7 cellular contexts compared by ENCODE assay signal in genomic region chr1:45493116-45493697, GRCh38. TPM values are rescaled to one million over a fixed set of nuclear protein-coding genes. Genes with fewer than 3 reads are reported as not detected.
DNase-seq lines count a peak whose midpoint lies in the region; ATAC-seq lines count a peak whose summit lies in the region.

No MANE protein-coding gene starts in this region.

- H3K36me3 Mint-ChIP-seq in immature natural killer cell, result peaks cover 0 to 12% (median 8%) of the 10 kb centered on the region in 3 donors

- peak overlapping the region; percentile 15 to 64 (median 36) for H3K4me3 Mint-ChIP-seq in immature natural killer cell

- H3K27ac Mint-ChIP-seq in immature natural killer cell, result peak overlapping the region in 3 of 6 donors; percentile 27 to 64 (median 46)

- no peaks in the 10 kb centered on the region for H3K9me3 Mint-ChIP-seq in immature natural killer cell

- peaks cover 5% of the 10 kb centered on the region in 2 donors for H3K4me1 Mint-ChIP-seq in immature natural killer cell

- no peak for ATAC-seq in GM21619 (IDR thresholded peaks at IDR 0.05; ENCODE audit: unreplicated experiment)

- DNase-seq in ELR (ENCODE audit: low read depth), result peak; percentile 67
- peak; percentile 36 for DNase-seq in KG1 (lab: John Stamatoyannopoulos, UW)
- DNase-seq in RPMI8226, result peak; percentile 68
- DNase-seq in amniotic stem cell (lab: John Stamatoyannopoulos, UW), result peak; percentile 24
- peak; percentile 49 to 63 (median 53) for DNase-seq in immature natural killer cell
- peak in 2 of 3 donors; percentile 13 to 19 for DNase-seq in stimulated activated CD4-positive, alpha-beta T cell treated with anti-CD3 and anti-CD28 coated beads, TNF-alpha, amount 100 ng/mL, for 1 hour (ENCODE audit: low read depth in 3 of 3, low spot score in 1 of 3)

- H3K27me3 Mint-ChIP-seq in immature natural killer cell (ENCODE audit: low read depth in 3 of 3), result peaks cover 0 to 1% (median 0%) of the 10 kb centered on the region in 3 donors

RNA-seq across cellular contexts. Expression of gene TESK2, which starts 2.2 kb away (rescaled TPM):
- polyA plus RNA-seq in immature natural killer cell, result 1 to 10 TPM in 2 of 3 donors, not detected in 1; 1.8 to 3.3 TPM

RNA-seq across cellular contexts. Expression of gene CCDC163, which starts 6.7 kb away (rescaled TPM):
- polyA plus RNA-seq in immature natural killer cell, result 1 to 10 TPM; 3.6 to 5.3 (median 4.1) TPM

RNA-seq across cellular contexts. Expression of gene MMACHC, which starts 6.9 kb away (rescaled TPM):
- polyA plus RNA-seq in immature natural killer cell, result 1 to 10 TPM in 1 of 3 donors, under 1 TPM in 1, not detected in 1; 0.41 to 2.0 TPM

RNA-seq across cellular contexts. Expression of gene PRDX1, which starts 28.5 kb away (rescaled TPM):
- 100 to 1,000 TPM in 2 of 3 donors, 10 to 100 TPM in 1; 84.0 to 112 (median 112) TPM for polyA plus RNA-seq in immature natural killer cell

RNA-seq across cellular contexts. Expression of gene AKR1A1, which starts 57.4 kb away (rescaled TPM):
- 100 to 1,000 TPM in 1 of 3 donors, 10 to 100 TPM in 2; 89.1 to 133 (median 94.6) TPM for polyA plus RNA-seq in immature natural killer cell

Comparison
In these comparisons a context has a peak if more than half of its experiments do, and no peak if none do; other contexts are left out.
1. DNase-seq: peak in every context shown above with its lines; median percentile 68 in RPMI8226; 67 in ELR; 53 in immature natural killer cell; 36 in KG1; 24 in amniotic stem cell; 16 in stimulated activated CD4-positive, alpha-beta T cell treated with anti-CD3 and anti-CD28 coated beads, TNF-alpha, amount 100 ng/mL, for 1 hour.